8 cellular contexts compared by ENCODE assay signal in the genomic region with DNA sequence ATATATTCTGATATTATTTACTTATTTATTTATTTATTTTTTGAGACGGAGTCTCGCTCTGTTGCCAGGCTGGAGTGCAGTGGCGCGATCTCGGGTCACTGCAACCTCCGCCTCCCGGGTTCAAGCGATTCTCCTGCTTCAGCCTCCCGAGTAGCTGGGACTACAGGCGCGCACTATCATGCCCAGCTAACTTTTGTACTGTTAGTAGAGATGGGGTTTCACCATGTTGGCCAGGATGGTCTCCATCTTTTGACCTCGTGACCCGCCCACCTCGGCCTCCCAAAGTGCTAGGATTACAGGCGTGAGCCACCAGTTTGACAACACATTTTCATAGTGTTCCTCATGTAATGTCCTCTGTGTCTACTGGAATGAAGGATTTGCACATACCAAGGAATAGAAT. TPM values are rescaled to one million over a fixed set of nuclear protein-coding genes. Genes with fewer than 3 reads are reported as not detected.
DNase-seq lines count a peak whose midpoint lies in the region; ATAC-seq, FAIRE-seq and TF ChIP-seq lines count a peak whose summit lies in the region.
"Not testable (repeated sequence)": the region's sequence is repeated elsewhere in the genome, so short reads cannot be mapped to it uniquely, and the experiment has no call there.

No MANE protein-coding gene starts in this region.

- peak overlapping the region; percentile 86 for H3K4me3 ChIP-seq in BLaER1
- peak overlapping the region; percentile 79 for H3K4me3 ChIP-seq in HUES64 (ENCODE audit: low read length)
- peak overlapping the region in 1 of 3 experiments; percentile 97 for H3K4me3 ChIP-seq in endothelial cell of umbilical vein (replicated peaks in 1 of 3; ENCODE audit: insufficient read depth in 1 of 3, low read depth in 1 of 3, low read length in 3 of 3)
- H3K4me3 ChIP-seq in right lobe of liver, result peak overlapping the region; percentile 60 to 80 (median 76)
- peak overlapping the region in 3 of 4 donors; percentile 70 to 82 (median 78) for H3K4me3 ChIP-seq in pancreas
- H3K4me3 ChIP-seq in thoracic aorta, result peak overlapping the region; percentile 92

- H3K9me3 ChIP-seq in BLaER1; HUES64 (ENCODE audit: insufficient read depth, low read depth, low read length); endothelial cell of umbilical vein (replicated peaks; ENCODE audit: control insufficient read depth, insufficient read depth, low read length); right lobe of liver; pancreas; thoracic aorta: not testable (repeated sequence)

- H3K27ac Mint-ChIP-seq in T-helper 2 cell treated with Interferon-gamma antibody and Interleukin-4, amounts not matched to agents 5 μg/mL and 100 μg/mL, for 36 hours, result not testable (repeated sequence)
- peak overlapping the region; percentile 21 for H3K27ac Mint-ChIP-seq in activated naive CD8-positive, alpha-beta T cell treated with anti-CD3 and anti-CD28 coated beads, Interleukin-2, amount 10 ng/mL, durations not matched to agents 7 days and 5 days

- peak overlapping the region; percentile 96 for H3K4me2 ChIP-seq in BLaER1
- peak overlapping the region; percentile 98 for H3K4me2 ChIP-seq in endothelial cell of umbilical vein (ENCODE audit: insufficient read depth, low read length)

- intact Hi-C loops in endothelial cell of umbilical vein (cut with micrococcal nuclease), result loop anchor here (2.0 to 5.0 kb wide), 2 partner anchors 13 to 37 kb away; no protein-coding TSS in a partner anchor
- intact Hi-C loops in right lobe of liver (cut with DNase I); pancreas (cut with DNase I): not testable (repeated sequence)

- peaks cover 63% of the 10 kb centered on the region for H3K79me2 ChIP-seq in endothelial cell of umbilical vein (ENCODE audit: control insufficient read depth, insufficient read depth, low read length)

- H3K9me3 Mint-ChIP-seq in T-helper 2 cell treated with Interferon-gamma antibody and Interleukin-4, amounts not matched to agents 5 μg/mL and 100 μg/mL, for 36 hours; activated naive CD8-positive, alpha-beta T cell treated with anti-CD3 and anti-CD28 coated beads, Interleukin-2, amount 10 ng/mL, durations not matched to agents 7 days and 5 days: not testable (repeated sequence)

- H3K4me1 ChIP-seq in BLaER1 (peaks cover 23% of the 10 kb centered on the region), endothelial cell of umbilical vein (ENCODE audit: control insufficient read depth, extremely low read depth, insufficient read depth, low read length) (peaks cover 13% of the 10 kb centered on the region), right lobe of liver (peaks cover 0 to 25% (median 6%) of the 10 kb centered on the region in 4 donors), pancreas (peaks cover 9 to 25% (median 23%) of the 10 kb centered on the region in 3 donors), thoracic aorta (ENCODE audit: control insufficient read depth in 1 of 2, low read depth in 2 of 2) (peaks cover 11 to 34% of the 10 kb centered on the region in 2 donors)
- not testable (repeated sequence) for H3K4me1 ChIP-seq in HUES64 (ENCODE audit: insufficient read depth, low read length)

- peak overlapping the region; percentile 94 for H3K9ac ChIP-seq in BLaER1
- H3K9ac ChIP-seq in HUES64 (ENCODE audit: low read depth, low read length); endothelial cell of umbilical vein (replicated peaks; ENCODE audit: extremely low read depth, insufficient read depth, low read length): not testable (repeated sequence)

- not testable (repeated sequence) for ATAC-seq in activated naive CD8-positive, alpha-beta T cell treated with anti-CD3 and anti-CD28 coated beads, Interleukin-2, amount 10 ng/mL, durations not matched to agents 7 days and 5 days (ENCODE audit: low read depth); right lobe of liver; pancreas; thoracic aorta (ENCODE audit: insufficient number of reproducible peaks, low FRiP score, low read depth)

- H3K27me3 Mint-ChIP-seq in T-helper 2 cell treated with Interferon-gamma antibody and Interleukin-4, amounts not matched to agents 5 μg/mL and 100 μg/mL, for 36 hours (ENCODE audit: low read depth); activated naive CD8-positive, alpha-beta T cell treated with anti-CD3 and anti-CD28 coated beads, Interleukin-2, amount 10 ng/mL, durations not matched to agents 7 days and 5 days: not testable (repeated sequence)

- POLR2A ChIA-PET in activated naive CD8-positive, alpha-beta T cell treated with anti-CD3 and anti-CD28 coated beads, Interleukin-2, amount 10 ng/mL, durations not matched to agents 7 days and 5 days (lab: Charles Lee), result interaction anchor here (1.3 to 2.4 kb wide), 2 partner anchors 8 to 29 kb away, joined by 3 to 19 read pairs; no protein-coding TSS in a partner anchor
- POLR2A ChIA-PET in endothelial cell of umbilical vein (lab: Charles Lee), result not testable (repeated sequence)

- H3K9me1 ChIP-seq in endothelial cell of umbilical vein (replicated peaks; ENCODE audit: control insufficient read depth, extremely low read depth, insufficient read depth, low read length), result not testable (repeated sequence)

- peaks cover 62% of the 10 kb centered on the region for H4K20me1 ChIP-seq in BLaER1
- H4K20me1 ChIP-seq in endothelial cell of umbilical vein (replicated peaks; ENCODE audit: control insufficient read depth, extremely low read depth, insufficient read depth, low read length), result not testable (repeated sequence)

- dilution Hi-C loops in endothelial cell of umbilical vein (cut with MboI; ENCODE audit: extremely low pct_ligation_motif_present, low sequenced_read_pairs), result not testable (repeated sequence)

- H3K27me3 ChIP-seq in BLaER1; HUES64 (ENCODE audit: insufficient read depth, low read length); endothelial cell of umbilical vein (ENCODE audit: control insufficient read depth in 2 of 2, insufficient read depth in 2 of 2, low read length in 2 of 2); right lobe of liver; pancreas; thoracic aorta (replicated peaks; ENCODE audit: insufficient read depth): not testable (repeated sequence)

- peaks cover 45% of the 10 kb centered on the region for H3K4me1 Mint-ChIP-seq in T-helper 2 cell treated with Interferon-gamma antibody and Interleukin-4, amounts not matched to agents 5 μg/mL and 100 μg/mL, for 36 hours (ENCODE audit: low read depth)
- peaks cover 45% of the 10 kb centered on the region for H3K4me1 Mint-ChIP-seq in activated naive CD8-positive, alpha-beta T cell treated with anti-CD3 and anti-CD28 coated beads, Interleukin-2, amount 10 ng/mL, durations not matched to agents 7 days and 5 days

- not testable (repeated sequence) for DNase-seq in T-helper 2 cell treated with Interferon-gamma antibody and Interleukin-4, amounts not matched to agents 5 μg/mL and 100 μg/mL, for 36 hours (ENCODE audit: low spot score); activated naive CD8-positive, alpha-beta T cell treated with anti-CD3 and anti-CD28 coated beads, Interleukin-2, amount 10 ng/mL, durations not matched to agents 7 days and 5 days; endothelial cell of umbilical vein (ENCODE audit: low read depth, low spot score); right lobe of liver; pancreas; thoracic aorta (ENCODE audit: low spot score)

- H3K4me3 Mint-ChIP-seq in T-helper 2 cell treated with Interferon-gamma antibody and Interleukin-4, amounts not matched to agents 5 μg/mL and 100 μg/mL, for 36 hours, result peak overlapping the region; percentile 54
- peak overlapping the region; percentile 66 for H3K4me3 Mint-ChIP-seq in activated naive CD8-positive, alpha-beta T cell treated with anti-CD3 and anti-CD28 coated beads, Interleukin-2, amount 10 ng/mL, durations not matched to agents 7 days and 5 days

- not testable (repeated sequence) for TF ChIP-seq CTCF in endothelial cell of umbilical vein (IDR thresholded peaks at IDR 0.05; ENCODE audit: extremely low read depth in 1 of 2, insufficient read depth in 1 of 2, low read depth in 1 of 2, low read length in 2 of 2); right lobe of liver (IDR thresholded peaks at IDR 0.05); pancreas (IDR thresholded peaks at IDR 0.05); thoracic aorta (IDR thresholded peaks at IDR 0.05)

- 93% methylated on average over 15 of the region's 15 CpGs for WGBS in HUES64
- WGBS in right lobe of liver (ENCODE audit: insufficient coverage, low coverage, low lambda C conversion rate, missing lambda C conversion rate), result 86% methylated on average over 15 of the region's 15 CpGs
- 78 to 83% methylated on average over 15 of the region's 15 CpGs for WGBS in pancreas, 2 donors

- not testable (repeated sequence) for H3K27ac ChIP-seq in BLaER1; HUES64 (ENCODE audit: low read depth, low read length); endothelial cell of umbilical vein (ENCODE audit: insufficient read depth, low read depth, low read length); right lobe of liver; thoracic aorta
- H3K27ac ChIP-seq in pancreas, result peak overlapping the region in 2 of 4 donors; percentile 73 to 91

- not testable (repeated sequence) for BruUV-seq in endothelial cell of umbilical vein (replicated peaks; lab: Mats Ljungman, UMichigan)

- not testable (repeated sequence) for FAIRE-seq in endothelial cell of umbilical vein (lab: Jason Lieb, UNC); pancreas (lab: Jason Lieb, UNC)

- not testable (repeated sequence) for TF ChIP-seq POLR2A in endothelial cell of umbilical vein (IDR thresholded peaks at IDR 0.05; ENCODE audit: low read depth, low read length); right lobe of liver (IDR thresholded peaks at IDR 0.05)

- peaks cover 38% of the 10 kb centered on the region for H3K36me3 ChIP-seq in BLaER1
- H3K36me3 ChIP-seq in HUES64 (ENCODE audit: insufficient read depth, low read length); endothelial cell of umbilical vein (ENCODE audit: control insufficient read depth in 2 of 2, extremely low read depth in 1 of 2, insufficient read depth in 2 of 2, low read length in 2 of 2); right lobe of liver; pancreas; thoracic aorta: not testable (repeated sequence)

- CTCF ChIA-PET in endothelial cell of umbilical vein (lab: Charles Lee), result interaction anchor here (1.7 to 1.9 kb wide), 2 partner anchors 16 to 59 kb away, joined by 4 read pairs; no protein-coding TSS in a partner anchor

- not testable (repeated sequence) for H2AFZ ChIP-seq in endothelial cell of umbilical vein (ENCODE audit: low read depth, low read length)

- H3K36me3 Mint-ChIP-seq in T-helper 2 cell treated with Interferon-gamma antibody and Interleukin-4, amounts not matched to agents 5 μg/mL and 100 μg/mL, for 36 hours (ENCODE audit: low read depth), result peaks cover 26% of the 10 kb centered on the region
- H3K36me3 Mint-ChIP-seq in activated naive CD8-positive, alpha-beta T cell treated with anti-CD3 and anti-CD28 coated beads, Interleukin-2, amount 10 ng/mL, durations not matched to agents 7 days and 5 days, result peaks cover 16% of the 10 kb centered on the region

RNA-seq across cellular contexts. Expression of a gene that starts 1.4 kb away (rescaled TPM):
- polyA plus RNA-seq in HUES64 (2013, experiment 1 of 2), result 46.9 TPM
- 44.1 TPM for polyA plus RNA-seq in HUES64 (2013, experiment 2 of 2)
- total RNA-seq in activated naive CD8-positive, alpha-beta T cell treated with anti-CD3 and anti-CD28 coated beads, Interleukin-2, amount 10 ng/mL, durations not matched to agents 7 days and 5 days, result 10 to 100 TPM; 64.0 to 69.6 TPM
- total RNA-seq in endothelial cell of umbilical vein (108 TPM in 2 replicates), right lobe of liver (10 to 100 TPM; 25.6 to 66.1 (median 53.3) TPM), pancreas (10 to 100 TPM; 37.6 to 57.7 (median 45.3) TPM), thoracic aorta (10 to 100 TPM; 35.5 to 51.2 TPM)
- polyA plus RNA-seq in endothelial cell of umbilical vein (14.6 and 20.4 TPM in 2 replicates), pancreas (10 to 100 TPM in 1 of 2 donors, 1 to 10 TPM in 1; 7.5 to 20.9 TPM)
- 25.7 and 27.7 TPM in 2 replicates for polyA plus RNA-seq in endothelial cell of umbilical vein (2011; cell fraction: cytosol; rRNA removed)
- 18.7 and 27.5 TPM in 2 replicates for polyA plus RNA-seq in endothelial cell of umbilical vein (2011; cell fraction: nucleus; rRNA removed)
- 86.0 and 106 TPM in 2 replicates for polyA plus RNA-seq in endothelial cell of umbilical vein (2012)
- polyA minus RNA-seq in endothelial cell of umbilical vein, result 16.6 and 17.2 TPM in 2 replicates
- 16.2 TPM for polyA minus RNA-seq in endothelial cell of umbilical vein (2011; cell fraction: cytosol; rRNA and poly(A)+ RNA removed)
- 41.1 and 58.4 TPM in 2 replicates for polyA minus RNA-seq in endothelial cell of umbilical vein (2011; cell fraction: nucleus; rRNA and poly(A)+ RNA removed)
